In the genomic region with DNA sequence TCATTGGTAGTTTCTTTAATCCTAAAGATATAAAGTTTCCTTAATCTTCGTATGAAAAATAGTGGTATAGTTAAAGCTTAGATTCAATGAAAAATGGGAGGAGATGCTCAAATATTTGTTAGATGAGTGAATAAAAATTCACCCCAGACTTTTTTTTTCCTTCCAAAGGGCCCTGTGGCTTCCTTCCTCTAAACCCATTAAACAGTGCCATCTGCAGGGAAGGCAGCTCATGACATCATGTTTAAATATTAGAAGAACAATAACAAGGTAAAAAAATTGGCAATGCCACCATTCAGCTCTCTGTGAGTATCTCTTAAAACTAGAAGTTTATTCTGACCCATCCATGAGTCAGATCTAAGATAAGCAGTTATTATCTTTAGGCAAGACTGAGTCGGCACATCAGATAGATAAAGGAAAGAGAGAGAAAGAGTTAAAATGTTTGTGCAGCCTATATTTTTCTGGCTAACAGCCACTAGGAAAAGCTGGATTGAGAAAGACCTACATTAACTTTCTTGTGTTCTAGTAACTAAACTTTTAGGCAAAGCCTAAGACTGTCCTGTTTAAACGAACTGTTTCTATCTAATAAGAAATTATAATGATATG, we compare ENCODE assay signal across 1 cellular context.
TF ChIP-seq lines count a peak whose summit lies in the region.

No MANE protein-coding gene starts in this region.

TF ChIP-seq in neural cell, 6 proteins besides CTCF, POLR2A, EP300 and RAD21:
- TF ChIP-seq REST (IDR thresholded peaks at IDR 0.05; ENCODE audit: borderline replicate concordance) (no peak), MXI1 (conservative IDR thresholded peaks at IDR 0.05; ENCODE audit: poor library complexity, severe bottlenecking) (no peak), EZH2 (IDR thresholded peaks at IDR 0.05; ENCODE audit: borderline replicate concordance, insufficient read depth, low read length, poor library complexity, severe bottlenecking) (no peak), SMC3 (conservative IDR thresholded peaks at IDR 0.05; ENCODE audit: poor library complexity) (no peak), TAF1 (IDR thresholded peaks at IDR 0.05; ENCODE audit: low read depth) (no peak), POLR2AphosphoS5 (IDR thresholded peaks at IDR 0.05) (no peak)
